16 cellular contexts compared by ENCODE assay signal in genomic region chr4:154511990-154512389, GRCh38. TPM values are rescaled to one million over a fixed set of nuclear protein-coding genes. Genes with fewer than 3 reads are reported as not detected.
DNase-seq lines count a peak whose midpoint lies in the region; ATAC-seq, FAIRE-seq and TF ChIP-seq lines count a peak whose summit lies in the region.
"Had no signal": no experiment of that assay in that cellular context is flagged by ENCODE, and none has a peak within 500 bp of the region (broad histone marks: within the 10 kb centered on the region; RNA-seq: fewer than 3 reads in every experiment).

No MANE protein-coding gene starts in this region.

- DNase-seq in K562 (ENCODE audit: extremely low read depth in 1 of 4, low spot score in 3 of 4) = no peak
- peak; percentile 17 for DNase-seq in esophagus muscularis mucosa (ENCODE audit: extremely low spot score)
- no peak for DNase-seq in neural progenitor cell (ENCODE audit: low spot score)
- DNase-seq in type B pancreatic cell (ENCODE audit: extremely low spot score, unreplicated experiment) = no peak
- no peak for DNase-seq in 8988T
- DNase-seq in dedifferentiated amniotic fluid mesenchymal stem cell (ENCODE audit: extremely low spot score) = no peak
- DNase-seq: Caco-2; CD8-positive, alpha-beta memory T cell; DND-41; GDM1 had no signal

- H3F3A ChIP-seq in neural progenitor cell (ENCODE audit: low read depth) = no peaks in the 10 kb centered on the region

- no peaks in the 10 kb centered on the region for H3K36me3 ChIP-seq in K562 (ENCODE audit: control insufficient read depth, insufficient read depth, low read length)
- no peaks in the 10 kb centered on the region for H3K36me3 ChIP-seq in esophagus muscularis mucosa
- H3K36me3 ChIP-seq in neural progenitor cell = no peaks in the 10 kb centered on the region
- H3K36me3 ChIP-seq: BLaER1 had no signal

- in situ Hi-C loops in K562 (cut with MboI) = no loop called here

- CTCF ChIA-PET in K562 (lab: Yijun Ruan, JAX; ENCODE audit: low intra/inter-chr PET ratio) = no interaction called here

- H3K4me3 Mint-ChIP-seq in neural progenitor cell = no peak overlapping the region
- peak overlapping the region; percentile 49 for H3K4me3 Mint-ChIP-seq in type B pancreatic cell
- H3K4me3 Mint-ChIP-seq: CD8-positive, alpha-beta memory T cell had no signal

- H3K27me3 Mint-ChIP-seq in neural progenitor cell (ENCODE audit: insufficient read depth, low read depth) (peaks cover 2% of the 10 kb centered on the region), type B pancreatic cell (no peaks in the 10 kb centered on the region)

- no peaks in the 10 kb centered on the region for H3K27me3 ChIP-seq in K562 (ENCODE audit: control insufficient read depth in 2 of 2, insufficient read depth in 2 of 2, low read length in 2 of 2)
- H3K27me3 ChIP-seq in esophagus muscularis mucosa = peaks cover 0 to 6% (median 0%) of the 10 kb centered on the region in 4 donors
- H3K27me3 ChIP-seq in neural progenitor cell = no peaks in the 10 kb centered on the region
- H3K27me3 ChIP-seq: BLaER1 had no signal

- H3K9me3 ChIP-seq in K562 (replicated peaks; ENCODE audit: control insufficient read depth, insufficient read depth, low read depth, low read length) = no peaks in the 10 kb centered on the region
- H3K9me3 ChIP-seq in esophagus muscularis mucosa = no peaks in the 10 kb centered on the region
- no peaks in the 10 kb centered on the region for H3K9me3 ChIP-seq in neural progenitor cell (ENCODE audit: low read depth)
- H3K9me3 ChIP-seq: Caco-2 had no signal

- intact Hi-C loops in K562 (cut with micrococcal nuclease) (no loop called here), esophagus muscularis mucosa (cut with DNase I) (no loop called here)

- H3K4me2 ChIP-seq in K562 (ENCODE audit: insufficient read depth, low read length) (no peak overlapping the region), neural progenitor cell (no peak overlapping the region)
- H3K4me2 ChIP-seq: BLaER1 had no signal

- H4K20me1 ChIP-seq in K562 (replicated peaks; ENCODE audit: control insufficient read depth, insufficient read depth, low read length) (no peaks in the 10 kb centered on the region), neural progenitor cell (ENCODE audit: low read depth) (no peaks in the 10 kb centered on the region)
- H4K20me1 ChIP-seq: BLaER1 had no signal

- no TSS peak for BruUV-seq in K562 (replicated peaks; lab: Mats Ljungman, UMichigan)

- no peaks in the 10 kb centered on the region for H3K36me3 Mint-ChIP-seq in neural progenitor cell
- no peaks in the 10 kb centered on the region for H3K36me3 Mint-ChIP-seq in type B pancreatic cell
- H3K36me3 Mint-ChIP-seq: CD8-positive, alpha-beta memory T cell had no signal

- TF ChIP-seq POLR2A in K562 (conservative IDR thresholded peaks at IDR 0.05) (no peak), esophagus muscularis mucosa (IDR thresholded peaks at IDR 0.05; ENCODE audit: low read depth) (no peak)

- H3K79me2 ChIP-seq in K562 (ENCODE audit: control insufficient read depth, insufficient read depth, low read length) (no peaks in the 10 kb centered on the region), neural progenitor cell (ENCODE audit: low read depth) (no peaks in the 10 kb centered on the region)

- peak overlapping the region; percentile 41 for H2AFZ ChIP-seq in K562 (ENCODE audit: low read depth, low read length)
- peak overlapping the region; percentile 66 for H2AFZ ChIP-seq in neural progenitor cell (replicated peaks)

- POLR2A ChIA-PET in K562 (lab: Yijun Ruan, JAX) = no interaction called here

- H3K4me1 Mint-ChIP-seq in neural progenitor cell (peaks cover 32% of the 10 kb centered on the region), type B pancreatic cell (ENCODE audit: unreplicated experiment) (peaks cover 21% of the 10 kb centered on the region)
- H3K4me1 Mint-ChIP-seq: CD8-positive, alpha-beta memory T cell had no signal

- peaks cover 10% of the 10 kb centered on the region for H3K9me3 Mint-ChIP-seq in neural progenitor cell
- no peaks in the 10 kb centered on the region for H3K9me3 Mint-ChIP-seq in type B pancreatic cell

- ATAC-seq in K562 (peak; percentile 51), HG03457 (IDR thresholded peaks at IDR 0.05; ENCODE audit: unreplicated experiment) (no peak)

- TF ChIP-seq EP300 in K562 (IDR thresholded peaks at IDR 0.05; ENCODE audit: low read length) (no peak), esophagus muscularis mucosa (IDR thresholded peaks at IDR 0.05) (no peak)

- H3K9ac ChIP-seq in K562 (ENCODE audit: insufficient read depth in 1 of 2, low read depth in 2 of 2, low read length in 2 of 2) (no peak overlapping the region), neural progenitor cell (no peak overlapping the region)
- H3K9ac ChIP-seq: BLaER1 had no signal

- H3K27ac Mint-ChIP-seq in neural progenitor cell (peak overlapping the region; percentile 85), type B pancreatic cell (peak overlapping the region; percentile 76)
- H3K27ac Mint-ChIP-seq: CD8-positive, alpha-beta memory T cell had no signal

- no peaks in the 10 kb centered on the region for H3K9me1 ChIP-seq in K562 (ENCODE audit: control insufficient read depth, insufficient read depth, low read length)

- no peak overlapping the region for H3K27ac ChIP-seq in K562 (ENCODE audit: extremely low read depth, low read depth, low read length)
- no peak overlapping the region for H3K27ac ChIP-seq in esophagus muscularis mucosa (replicated peaks in 1 of 4)
- H3K27ac ChIP-seq in neural progenitor cell = no peak overlapping the region
- H3K27ac ChIP-seq: BLaER1 had no signal

- WGBS in K562 (ENCODE audit: insufficient coverage, low coverage, missing lambda C conversion rate) = 6% methylated on average over 4 of the region's 4 CpGs
- 59% methylated on average over 4 of the region's 4 CpGs for WGBS in esophagus muscularis mucosa

- no peaks in the 10 kb centered on the region for H3K4me1 ChIP-seq in K562 (replicated peaks in 1 of 2; ENCODE audit: control insufficient read depth in 2 of 2, insufficient read depth in 2 of 2, low read length in 2 of 2)
- no peaks in the 10 kb centered on the region for H3K4me1 ChIP-seq in esophagus muscularis mucosa
- peaks cover 6% of the 10 kb centered on the region for H3K4me1 ChIP-seq in neural progenitor cell
- H3K4me1 ChIP-seq: BLaER1, Caco-2 had no signal

- TF ChIP-seq RAD21 in K562 (CRISPR knock-in tag; conservative IDR thresholded peaks at IDR 0.05 in 1 of 2, IDR thresholded peaks at IDR 0.05 in 1 of 2) = no peak

- no peak overlapping the region for H3K4me3 ChIP-seq in K562
- H3K4me3 ChIP-seq in esophagus muscularis mucosa = no peak overlapping the region
- no peak overlapping the region for H3K4me3 ChIP-seq in neural progenitor cell
- H3K4me3 ChIP-seq: BLaER1 had no signal

- FAIRE-seq in K562 (lab: Jason Lieb, UNC) = no peak
- FAIRE-seq: GM12892, GM19239, H54 had no signal

- TF ChIP-seq CTCF in K562 (IDR thresholded peaks at IDR 0.05 in 2 of 3, conservative IDR thresholded peaks at IDR 0.05 in 1 of 3; ENCODE audit: insufficient read depth in 2 of 3, low read depth in 1 of 3, low read length in 3 of 3) = no peak
- no peak for TF ChIP-seq CTCF in esophagus muscularis mucosa (IDR thresholded peaks at IDR 0.05)
- TF ChIP-seq CTCF in neural progenitor cell (IDR thresholded peaks at IDR 0.05) = no peak
- TF ChIP-seq CTCF in type B pancreatic cell (conservative IDR thresholded peaks at IDR 0.05) = no peak

RNA-seq across cellular contexts. Expression of gene DCHS2, which starts 20.4 kb away (rescaled TPM):
- 30.9 and 53.8 TPM in 2 replicates for total RNA-seq in K562 (2011; cell fraction: chromatin; rRNA removed; ENCODE audit: low replicate concordance)
- 26.5 and 31.7 TPM in 2 replicates for total RNA-seq in K562 (2011; cell fraction: nucleolus; rRNA removed)
- 25.2 and 27.7 TPM in 2 replicates for total RNA-seq in K562 (2011; cell fraction: nucleoplasm; rRNA removed)
- total RNA-seq in K562 (2014; rRNA removed) (5.5 and 5.7 TPM in 2 replicates), K562 (2014; rRNA removed; fragmentation: Illumina TruSeq; extraction: Trizol) (6.8 and 7.4 TPM in 2 replicates), K562 (2015; rRNA removed; fragmentation: Illumina TruSeq; extraction: Trizol) (5.7 and 5.8 TPM in 2 replicates), K562 (2021) (6.9 and 7.1 TPM in 2 replicates), esophagus muscularis mucosa (1 to 10 TPM; 2.7 to 5.8 (median 3.2) TPM), neural progenitor cell (ENCODE audit: low replicate concordance) (0.43 and 0.71 TPM in 2 replicates), type B pancreatic cell (ENCODE audit: low replicate concordance) (0.76 and 1.8 TPM in 2 replicates)
- polyA plus RNA-seq in K562 (2011; rRNA removed) (1.8 and 2.8 TPM in 2 replicates), K562 (2014; fragmentation: Illumina TruSeq; extraction: Trizol) (4.7 and 5.3 TPM in 2 replicates), K562 (2014; fragmentation: Nextera tagmentation; extraction: Ambion mirVana) (under 1 TPM; 0.49 to 0.92 TPM), K562 (2014; rRNA removed) (4.6 TPM in 2 replicates)
- polyA plus RNA-seq in K562 (2011; cell fraction: cytosol; rRNA removed) = 1.2 and 1.6 TPM in 2 replicates
- 4.2 and 7.1 TPM in 2 replicates for polyA plus RNA-seq in K562 (2011; cell fraction: nucleus; rRNA removed)
- polyA plus RNA-seq in K562 (2012) = 3.9 and 7.6 TPM in 2 replicates
- polyA minus RNA-seq in K562 (2011; rRNA and poly(A)+ RNA removed) = 6.5 and 7.1 TPM in 2 replicates
- polyA minus RNA-seq in K562 (2011; cell fraction: cytosol; rRNA and poly(A)+ RNA removed) = 4.7 and 5.5 TPM in 2 replicates
- 14.5 and 16.0 TPM in 2 replicates for polyA minus RNA-seq in K562 (2011; cell fraction: nucleus; rRNA and poly(A)+ RNA removed)
- total RNA-seq: Caco-2 had no signal
- polyA plus RNA-seq: CD8-positive, alpha-beta memory T cell had no signal

RNA-seq across cellular contexts. Expression of gene PLRG1, which starts 38.2 kb away (rescaled TPM):
- total RNA-seq in K562 (2011; cell fraction: chromatin; rRNA removed; ENCODE audit: low replicate concordance) = 71.5 and 148 TPM in 2 replicates
- total RNA-seq in K562 (2011; cell fraction: nucleolus; rRNA removed) = 34.5 and 37.6 TPM in 2 replicates
- 54.0 and 76.6 TPM in 2 replicates for total RNA-seq in K562 (2011; cell fraction: nucleoplasm; rRNA removed)
- total RNA-seq in K562 (2014; rRNA removed) = 48.0 and 53.1 TPM in 2 replicates
- total RNA-seq in K562 (2014; rRNA removed; fragmentation: Illumina TruSeq; extraction: Trizol) = 120 and 142 TPM in 2 replicates
- total RNA-seq in K562 (2015; rRNA removed; fragmentation: Illumina TruSeq; extraction: Trizol) = 67.3 and 68.9 TPM in 2 replicates
- total RNA-seq in K562 (2021) = 121 and 122 TPM in 2 replicates
- polyA plus RNA-seq in K562 (2011; rRNA removed) = 141 and 204 TPM in 2 replicates
- 73.8 and 75.2 TPM in 2 replicates for polyA plus RNA-seq in K562 (2011; cell fraction: cytosol; rRNA removed)
- 90.1 and 129 TPM in 2 replicates for polyA plus RNA-seq in K562 (2011; cell fraction: nucleus; rRNA removed)
- 100.0 and 100 TPM in 2 replicates for polyA plus RNA-seq in K562 (2012)
- polyA plus RNA-seq in K562 (2014; fragmentation: Illumina TruSeq; extraction: Trizol) = 114 and 116 TPM in 2 replicates
- polyA plus RNA-seq in K562 (2014; fragmentation: Nextera tagmentation; extraction: Ambion mirVana) = 100 to 1,000 TPM; 218 to 248 TPM
- 107 and 118 TPM in 2 replicates for polyA plus RNA-seq in K562 (2014; rRNA removed)
- 186 and 209 TPM in 2 replicates for polyA minus RNA-seq in K562 (2011; rRNA and poly(A)+ RNA removed)
- 29.1 and 65.3 TPM in 2 replicates for polyA minus RNA-seq in K562 (2011; cell fraction: cytosol; rRNA and poly(A)+ RNA removed)
- polyA minus RNA-seq in K562 (2011; cell fraction: nucleus; rRNA and poly(A)+ RNA removed) = 64.1 and 138 TPM in 2 replicates
- total RNA-seq in esophagus muscularis mucosa = 10 to 100 TPM; 35.6 to 45.7 (median 40.2) TPM
- total RNA-seq in neural progenitor cell (ENCODE audit: low replicate concordance) = 66.6 and 92.7 TPM in 2 replicates
- 92.9 and 95.7 TPM in 2 replicates for total RNA-seq in type B pancreatic cell (ENCODE audit: low replicate concordance)

RNA-seq across cellular contexts. Expression of gene FGB, which starts 50.8 kb away (rescaled TPM):
- not detected in 2 replicates for total RNA-seq in K562 (2011; cell fraction: chromatin; rRNA removed; ENCODE audit: low replicate concordance)
- total RNA-seq in K562 (2011; cell fraction: nucleolus; rRNA removed) = not detected in 2 replicates
- not detected in 2 replicates for total RNA-seq in K562 (2011; cell fraction: nucleoplasm; rRNA removed)
- not detected in 2 replicates for total RNA-seq in K562 (2014; rRNA removed)
- total RNA-seq in K562 (2014; rRNA removed; fragmentation: Illumina TruSeq; extraction: Trizol) = not detected in 2 replicates
- total RNA-seq in K562 (2015; rRNA removed; fragmentation: Illumina TruSeq; extraction: Trizol) = not detected in 2 replicates
- total RNA-seq in K562 (2021) = 1.9 and 2.5 TPM in 2 replicates
- polyA plus RNA-seq in K562 (2011; rRNA removed) = not detected in 2 replicates
- polyA plus RNA-seq in K562 (2011; cell fraction: cytosol; rRNA removed) = 0.04 TPM in 2 replicates
- not detected in 2 replicates for polyA plus RNA-seq in K562 (2011; cell fraction: nucleus; rRNA removed)
- not detected in 2 replicates for polyA plus RNA-seq in K562 (2012)
- not detected in 2 replicates for polyA plus RNA-seq in K562 (2014; fragmentation: Illumina TruSeq; extraction: Trizol)
- polyA plus RNA-seq in K562 (2014; fragmentation: Nextera tagmentation; extraction: Ambion mirVana) = under 1 TPM; 0.07 to 0.13 TPM
- polyA plus RNA-seq in K562 (2014; rRNA removed) = not detected in 2 replicates
- not detected in 2 replicates for polyA minus RNA-seq in K562 (2011; rRNA and poly(A)+ RNA removed)
- polyA minus RNA-seq in K562 (2011; cell fraction: cytosol; rRNA and poly(A)+ RNA removed) = not detected in 2 replicates
- polyA minus RNA-seq in K562 (2011; cell fraction: nucleus; rRNA and poly(A)+ RNA removed) = not detected in 2 replicates
- total RNA-seq in esophagus muscularis mucosa = not detected
- total RNA-seq in neural progenitor cell (ENCODE audit: low replicate concordance) = 0.56 TPM in 1 of 2 replicates, not detected in the other
- 32.8 and 199 TPM in 2 replicates for total RNA-seq in type B pancreatic cell (ENCODE audit: low replicate concordance)
- total RNA-seq: A673; CD8-positive, alpha-beta memory T cell had no signal
- polyA plus RNA-seq: CD8-positive, alpha-beta memory T cell had no signal
